Comparison of ENCODE assay signal across 33 cellular contexts in genomic region chr1:64942118-64942517, GRCh38. TPM values are rescaled to one million over a fixed set of nuclear protein-coding genes. Genes with fewer than 3 reads are reported as not detected.
DNase-seq lines count a peak whose midpoint lies in the region; ATAC-seq and TF ChIP-seq lines count a peak whose summit lies in the region.
"Had no signal": no experiment of that assay in that cellular context is flagged by ENCODE, and none has a peak within 500 bp of the region (broad histone marks: within the 10 kb centered on the region; RNA-seq: fewer than 3 reads in every experiment).

No MANE protein-coding gene starts in this region.

- no peak for DNase-seq in activated CD4-positive, alpha-beta memory T cell treated with anti-CD3 and anti-CD28 coated beads for 36 hours
- no peak for DNase-seq in activated CD4-positive, alpha-beta memory T cell treated with anti-CD3 and anti-CD28 coated beads, Interleukin-2, amount 10 ng/mL, durations not matched to agents 7 days and 5 days
- DNase-seq in natural killer cell: no peak
- no peak for DNase-seq in natural killer cell treated with Interleukin-12 subunit alpha and Interleukin-12 subunit beta and Interleukin-15 and Interleukin-18, amount 100 ng/mL, for 72 hours (ENCODE audit: low spot score)
- no peak for DNase-seq in activated naive CD8-positive, alpha-beta T cell treated with anti-CD3 and anti-CD28 coated beads for 36 hours
- DNase-seq in NCI-H2081 treated with DMSO at 0.1 percent for 48 hours (lab: John Stamatoyannopoulos, UW): no peak
- no peak for DNase-seq in nucleus accumbens (lab: John Stamatoyannopoulos, UW)
- DNase-seq in tibial nerve (ENCODE audit: low spot score in 2 of 2): no peak
- DNase-seq: activated CD4-positive, alpha-beta T cell treated with anti-CD3 and anti-CD28 coated beads for 48 hours; activated CD8-positive, alpha-beta memory T cell treated with anti-CD3 and anti-CD28 coated beads, Interleukin-2, amount 10 ng/mL, durations not matched to agents 7 days and 5 days; activated naive CD4-positive, alpha-beta T cell treated with anti-CD3 and anti-CD28 coated beads, Interleukin-2, amount 50 U/mL, for 16 hours; aorta; colonic mucosa; DMS153; effector CD4-positive, alpha-beta T cell; hypothalamus; KBM-7; left colon; mesenchymal stem cell; MG63; NCI-H1105 treated with DMSO at 0.1 percent for 48 hours; NCI-H446 treated with DMSO at 0.1 percent for 48 hours; posterior cingulate gyrus; right lobe of liver; stimulated activated CD8-positive, alpha-beta memory T cell treated with anti-CD3 and anti-CD28 coated beads, Interleukin-4, amount 100 ng/mL, for 48 hours; WERI-Rb-1 had no signal

- no peaks in the 10 kb centered on the region for H3K27me3 ChIP-seq in tibial nerve
- H3K27me3 ChIP-seq: colonic mucosa, MG63, neural progenitor cell, right lobe of liver, SJCRH30 had no signal

- H3K4me3 ChIP-seq in tibial nerve: no peak overlapping the region
- H3K4me3 ChIP-seq: colonic mucosa, HAP-1, MG63, neural progenitor cell, right lobe of liver, SJCRH30, thoracic aorta had no signal

- H3K9me3 Mint-ChIP-seq in activated CD4-positive, alpha-beta memory T cell treated with anti-CD3 and anti-CD28 coated beads for 36 hours: no peaks in the 10 kb centered on the region
- H3K9me3 Mint-ChIP-seq in activated CD4-positive, alpha-beta memory T cell treated with anti-CD3 and anti-CD28 coated beads, Interleukin-2, amount 10 ng/mL, durations not matched to agents 7 days and 5 days: peaks cover 2% of the 10 kb centered on the region
- no peaks in the 10 kb centered on the region for H3K9me3 Mint-ChIP-seq in natural killer cell
- no peaks in the 10 kb centered on the region for H3K9me3 Mint-ChIP-seq in natural killer cell treated with Interleukin-12 subunit alpha and Interleukin-12 subunit beta and Interleukin-15 and Interleukin-18, amount 100 ng/mL, for 72 hours
- H3K9me3 Mint-ChIP-seq in activated naive CD8-positive, alpha-beta T cell treated with anti-CD3 and anti-CD28 coated beads for 36 hours: peaks cover 4% of the 10 kb centered on the region
- H3K9me3 Mint-ChIP-seq: activated T-helper 1 cell treated with anti-CD3 and anti-CD28 coated beads, Interleukin-12 subunit alpha, Interleukin-12 subunit beta, Interleukin-2, Interleukin-4 antibody, amounts not matched to agents 30 ng/mL and 10 ng/mL and 1 ng/mL, durations not matched to agents 14 hours and 24 hours and 36 hours; stimulated activated naive CD8-positive, alpha-beta T cell treated with anti-CD3 and anti-CD28 coated beads, Interleukin-15, Interleukin-2, amounts not matched to agents 100 ng/mL and 50 ng/mL, for 24 hours had no signal

- no peak for TF ChIP-seq CTCF in natural killer cell (IDR thresholded peaks at IDR 0.05)
- no peak for TF ChIP-seq CTCF in tibial nerve (IDR thresholded peaks at IDR 0.05)

- no peak for ATAC-seq in natural killer cell
- ATAC-seq in natural killer cell treated with Interleukin-12 subunit alpha and Interleukin-12 subunit beta and Interleukin-15 and Interleukin-18, amount 100 ng/mL, for 72 hours: no peak
- ATAC-seq: activated CD8-positive, alpha-beta memory T cell treated with anti-CD3 and anti-CD28 coated beads, Interleukin-2, amount 10 ng/mL, durations not matched to agents 7 days and 5 days; left colon; right lobe of liver had no signal

- intact Hi-C loops in activated CD4-positive, alpha-beta memory T cell treated with anti-CD3 and anti-CD28 coated beads for 36 hours (cut with micrococcal nuclease): no loop called here
- intact Hi-C loops in natural killer cell (cut with micrococcal nuclease): no loop called here

- 87 to 88% methylated on average over 4 of the region's 4 CpGs for WGBS in tibial nerve, 2 donors

- H3K27ac ChIP-seq in tibial nerve: no peak overlapping the region
- H3K27ac ChIP-seq: colonic mucosa, HL-60, neural progenitor cell, right lobe of liver, SJCRH30, WERI-Rb-1 had no signal

- peak overlapping the region; percentile 65 for H3K27ac Mint-ChIP-seq in activated CD4-positive, alpha-beta memory T cell treated with anti-CD3 and anti-CD28 coated beads for 36 hours
- no peak overlapping the region for H3K27ac Mint-ChIP-seq in activated CD4-positive, alpha-beta memory T cell treated with anti-CD3 and anti-CD28 coated beads, Interleukin-2, amount 10 ng/mL, durations not matched to agents 7 days and 5 days
- H3K27ac Mint-ChIP-seq in natural killer cell: peak overlapping the region; percentile 54 to 86
- H3K27ac Mint-ChIP-seq in natural killer cell treated with Interleukin-12 subunit alpha and Interleukin-12 subunit beta and Interleukin-15 and Interleukin-18, amount 100 ng/mL, for 72 hours: peak overlapping the region in 1 of 2 donors; percentile 90
- H3K27ac Mint-ChIP-seq in activated naive CD8-positive, alpha-beta T cell treated with anti-CD3 and anti-CD28 coated beads for 36 hours: peak overlapping the region; percentile 56
- H3K27ac Mint-ChIP-seq: activated CD8-positive, alpha-beta memory T cell treated with anti-CD3 and anti-CD28 coated beads, Interleukin-2, amount 10 ng/mL, durations not matched to agents 7 days and 5 days; activated T-helper 1 cell treated with anti-CD3 and anti-CD28 coated beads, Interleukin-12 subunit alpha, Interleukin-12 subunit beta, Interleukin-2, Interleukin-4 antibody, amounts not matched to agents 30 ng/mL and 10 ng/mL and 1 ng/mL, durations not matched to agents 14 hours and 24 hours and 36 hours; neural progenitor cell had no signal

- no peaks in the 10 kb centered on the region for H3K27me3 Mint-ChIP-seq in activated CD4-positive, alpha-beta memory T cell treated with anti-CD3 and anti-CD28 coated beads for 36 hours
- no peaks in the 10 kb centered on the region for H3K27me3 Mint-ChIP-seq in activated CD4-positive, alpha-beta memory T cell treated with anti-CD3 and anti-CD28 coated beads, Interleukin-2, amount 10 ng/mL, durations not matched to agents 7 days and 5 days
- no peaks in the 10 kb centered on the region for H3K27me3 Mint-ChIP-seq in natural killer cell (ENCODE audit: low read depth in 2 of 2)
- no peaks in the 10 kb centered on the region for H3K27me3 Mint-ChIP-seq in natural killer cell treated with Interleukin-12 subunit alpha and Interleukin-12 subunit beta and Interleukin-15 and Interleukin-18, amount 100 ng/mL, for 72 hours
- H3K27me3 Mint-ChIP-seq in activated naive CD8-positive, alpha-beta T cell treated with anti-CD3 and anti-CD28 coated beads for 36 hours: no peaks in the 10 kb centered on the region
- H3K27me3 Mint-ChIP-seq: activated CD8-positive, alpha-beta memory T cell treated with anti-CD3 and anti-CD28 coated beads, Interleukin-2, amount 10 ng/mL, durations not matched to agents 7 days and 5 days; stimulated activated naive CD8-positive, alpha-beta T cell treated with anti-CD3 and anti-CD28 coated beads, Interleukin-15, Interleukin-2, amounts not matched to agents 100 ng/mL and 50 ng/mL, for 24 hours had no signal

- POLR2A ChIA-PET in activated CD4-positive, alpha-beta memory T cell treated with anti-CD3 and anti-CD28 coated beads for 36 hours (lab: Charles Lee): interaction anchor here (0.7 to 1.0 kb wide), 2 partner anchors 8 to 29 kb away, joined by 3 read pairs; no protein-coding TSS in a partner anchor
- POLR2A ChIA-PET in activated CD4-positive, alpha-beta memory T cell treated with anti-CD3 and anti-CD28 coated beads, Interleukin-2, amount 10 ng/mL, durations not matched to agents 7 days and 5 days (lab: Charles Lee): interaction anchor here (1.1 kb wide), 1 partner anchor 78 kb away, joined by 3 read pairs; no protein-coding TSS in a partner anchor

- peaks cover 7% of the 10 kb centered on the region for H3K36me3 Mint-ChIP-seq in activated CD4-positive, alpha-beta memory T cell treated with anti-CD3 and anti-CD28 coated beads for 36 hours
- peaks cover 29% of the 10 kb centered on the region for H3K36me3 Mint-ChIP-seq in activated CD4-positive, alpha-beta memory T cell treated with anti-CD3 and anti-CD28 coated beads, Interleukin-2, amount 10 ng/mL, durations not matched to agents 7 days and 5 days (ENCODE audit: low read depth)
- no peaks in the 10 kb centered on the region for H3K36me3 Mint-ChIP-seq in natural killer cell
- no peaks in the 10 kb centered on the region for H3K36me3 Mint-ChIP-seq in natural killer cell treated with Interleukin-12 subunit alpha and Interleukin-12 subunit beta and Interleukin-15 and Interleukin-18, amount 100 ng/mL, for 72 hours
- peaks cover 33% of the 10 kb centered on the region for H3K36me3 Mint-ChIP-seq in activated naive CD8-positive, alpha-beta T cell treated with anti-CD3 and anti-CD28 coated beads for 36 hours
- H3K36me3 Mint-ChIP-seq: neural progenitor cell had no signal

- peaks cover 0 to 46% (median 10%) of the 10 kb centered on the region in 4 donors for H3K4me1 ChIP-seq in tibial nerve
- H3K4me1 ChIP-seq: colonic mucosa, HAP-1 had no signal

- CTCF ChIA-PET in activated CD4-positive, alpha-beta memory T cell treated with anti-CD3 and anti-CD28 coated beads for 36 hours (lab: Charles Lee): no interaction called here
- CTCF ChIA-PET in activated CD4-positive, alpha-beta memory T cell treated with anti-CD3 and anti-CD28 coated beads, Interleukin-2, amount 10 ng/mL, durations not matched to agents 7 days and 5 days (lab: Charles Lee): no interaction called here

- no peak for TF ChIP-seq POLR2A in tibial nerve (IDR thresholded peaks at IDR 0.05)

- no peaks in the 10 kb centered on the region for H3K9me3 ChIP-seq in tibial nerve
- H3K9me3 ChIP-seq: colonic mucosa, HAP-1, MG63, right lobe of liver, thoracic aorta had no signal

- no peak for TF ChIP-seq EP300 in tibial nerve (IDR thresholded peaks at IDR 0.05)

- no peaks in the 10 kb centered on the region for H3K36me3 ChIP-seq in tibial nerve
- H3K36me3 ChIP-seq: colonic mucosa, HAP-1, MG63, neural progenitor cell, right lobe of liver, SJCRH30, thoracic aorta, WERI-Rb-1 had no signal

- H3K4me1 Mint-ChIP-seq in activated CD4-positive, alpha-beta memory T cell treated with anti-CD3 and anti-CD28 coated beads for 36 hours (ENCODE audit: low read depth): peaks cover 65% of the 10 kb centered on the region
- peaks cover 25% of the 10 kb centered on the region for H3K4me1 Mint-ChIP-seq in activated CD4-positive, alpha-beta memory T cell treated with anti-CD3 and anti-CD28 coated beads, Interleukin-2, amount 10 ng/mL, durations not matched to agents 7 days and 5 days
- H3K4me1 Mint-ChIP-seq in natural killer cell: peaks cover 75 to 80% of the 10 kb centered on the region in 2 donors
- peaks cover 56 to 64% of the 10 kb centered on the region in 2 donors for H3K4me1 Mint-ChIP-seq in natural killer cell treated with Interleukin-12 subunit alpha and Interleukin-12 subunit beta and Interleukin-15 and Interleukin-18, amount 100 ng/mL, for 72 hours (ENCODE audit: low read depth in 2 of 2)
- H3K4me1 Mint-ChIP-seq in activated naive CD8-positive, alpha-beta T cell treated with anti-CD3 and anti-CD28 coated beads for 36 hours: peaks cover 54% of the 10 kb centered on the region

- H3K4me3 Mint-ChIP-seq in activated CD4-positive, alpha-beta memory T cell treated with anti-CD3 and anti-CD28 coated beads for 36 hours: no peak overlapping the region
- no peak overlapping the region for H3K4me3 Mint-ChIP-seq in activated CD4-positive, alpha-beta memory T cell treated with anti-CD3 and anti-CD28 coated beads, Interleukin-2, amount 10 ng/mL, durations not matched to agents 7 days and 5 days
- H3K4me3 Mint-ChIP-seq in natural killer cell: peak overlapping the region; percentile 53
- H3K4me3 Mint-ChIP-seq in natural killer cell treated with Interleukin-12 subunit alpha and Interleukin-12 subunit beta and Interleukin-15 and Interleukin-18, amount 100 ng/mL, for 72 hours: no peak overlapping the region
- no peak overlapping the region for H3K4me3 Mint-ChIP-seq in activated naive CD8-positive, alpha-beta T cell treated with anti-CD3 and anti-CD28 coated beads for 36 hours
- H3K4me3 Mint-ChIP-seq: activated CD8-positive, alpha-beta memory T cell treated with anti-CD3 and anti-CD28 coated beads, Interleukin-2, amount 10 ng/mL, durations not matched to agents 7 days and 5 days; activated T-helper 1 cell treated with anti-CD3 and anti-CD28 coated beads, Interleukin-12 subunit alpha, Interleukin-12 subunit beta, Interleukin-2, Interleukin-4 antibody, amounts not matched to agents 30 ng/mL and 10 ng/mL and 1 ng/mL, durations not matched to agents 14 hours and 24 hours and 36 hours; neural progenitor cell; stimulated activated naive CD8-positive, alpha-beta T cell treated with anti-CD3 and anti-CD28 coated beads, Interleukin-15, Interleukin-2, amounts not matched to agents 100 ng/mL and 50 ng/mL, for 24 hours had no signal

RNA-seq across cellular contexts. Expression of gene JAK1, which starts 24.2 kb away (rescaled TPM):
- total RNA-seq in activated CD4-positive, alpha-beta memory T cell treated with anti-CD3 and anti-CD28 coated beads for 36 hours: 100 to 1,000 TPM; 115 to 128 TPM
- total RNA-seq in activated CD4-positive, alpha-beta memory T cell treated with anti-CD3 and anti-CD28 coated beads, Interleukin-2, amount 10 ng/mL, durations not matched to agents 7 days and 5 days: 100 to 1,000 TPM; 204 to 205 TPM
- total RNA-seq in natural killer cell: 100 to 1,000 TPM; 507 to 626 (median 526) TPM
- total RNA-seq in natural killer cell treated with Interleukin-12 subunit alpha and Interleukin-12 subunit beta and Interleukin-15 and Interleukin-18, amount 100 ng/mL, for 72 hours: 100 to 1,000 TPM; 132 to 198 TPM
- total RNA-seq in activated naive CD8-positive, alpha-beta T cell treated with anti-CD3 and anti-CD28 coated beads for 36 hours: 10 to 100 TPM; 85.6 to 88.0 TPM
- total RNA-seq in tibial nerve: 100 to 1,000 TPM; 114 to 222 (median 138) TPM
